In genomic region chr9:69174645-69175487, GRCh38 we compare ENCODE assay signal across 8 cellular contexts. TPM values are rescaled to one million over a fixed set of nuclear protein-coding genes. Genes with fewer than 3 reads are reported as not detected.
DNase-seq lines count a peak whose midpoint lies in the region; ATAC-seq and TF ChIP-seq lines count a peak whose summit lies in the region.

No MANE protein-coding gene starts in this region.

- H3K4me1 Mint-ChIP-seq in activated naive CD8-positive, alpha-beta T cell treated with anti-CD3 and anti-CD28 coated beads, Interleukin-2, amount 10 ng/mL, durations not matched to agents 7 days and 5 days: peaks cover 20% of the 10 kb centered on the region

- no peak overlapping the region for H3K27ac Mint-ChIP-seq in activated naive CD8-positive, alpha-beta T cell treated with anti-CD3 and anti-CD28 coated beads, Interleukin-2, amount 10 ng/mL, durations not matched to agents 7 days and 5 days

- H3K27me3 Mint-ChIP-seq in activated naive CD8-positive, alpha-beta T cell treated with anti-CD3 and anti-CD28 coated beads, Interleukin-2, amount 10 ng/mL, durations not matched to agents 7 days and 5 days: peaks cover 54% of the 10 kb centered on the region

- TF ChIP-seq POLR2A in prostate gland (IDR thresholded peaks at IDR 0.05): no peak

- H3K27ac ChIP-seq in heart right ventricle (peak overlapping the region; percentile 82 to 94 (median 89)), prostate gland (peak overlapping the region; percentile 39 to 55)

- H3K27me3 ChIP-seq in heart right ventricle: no peaks in the 10 kb centered on the region
- H3K27me3 ChIP-seq in prostate gland (replicated peaks; ENCODE audit: insufficient read depth): no peaks in the 10 kb centered on the region

- TF ChIP-seq CTCF in AG10803 (conservative IDR thresholded peaks at IDR 0.05; ENCODE audit: low read length) (no peak), heart right ventricle (IDR thresholded peaks at IDR 0.05) (no peak), prostate gland (IDR thresholded peaks at IDR 0.05) (no peak)

- peak overlapping the region; percentile 79 for H3K4me3 Mint-ChIP-seq in activated naive CD8-positive, alpha-beta T cell treated with anti-CD3 and anti-CD28 coated beads, Interleukin-2, amount 10 ng/mL, durations not matched to agents 7 days and 5 days

- ATAC-seq in GM18511 (IDR thresholded peaks at IDR 0.05; ENCODE audit: unreplicated experiment) (peak; percentile 56), HG02884 (IDR thresholded peaks at IDR 0.05; ENCODE audit: unreplicated experiment) (peak; percentile 44), heart right ventricle (peak; percentile 23 to 68 (median 60))
- peak; percentile 24 for ATAC-seq in activated naive CD8-positive, alpha-beta T cell treated with anti-CD3 and anti-CD28 coated beads, Interleukin-2, amount 10 ng/mL, durations not matched to agents 7 days and 5 days (ENCODE audit: low read depth)

- POLR2A ChIA-PET in activated naive CD8-positive, alpha-beta T cell treated with anti-CD3 and anti-CD28 coated beads, Interleukin-2, amount 10 ng/mL, durations not matched to agents 7 days and 5 days (lab: Charles Lee): no interaction called here

- no peaks in the 10 kb centered on the region for H3K9me3 Mint-ChIP-seq in activated naive CD8-positive, alpha-beta T cell treated with anti-CD3 and anti-CD28 coated beads, Interleukin-2, amount 10 ng/mL, durations not matched to agents 7 days and 5 days

- H3K36me3 ChIP-seq in heart right ventricle: no peaks in the 10 kb centered on the region
- no peaks in the 10 kb centered on the region for H3K36me3 ChIP-seq in prostate gland

- H3K4me3 ChIP-seq in AG10803 (ENCODE audit: low read length) (peak overlapping the region; percentile 80), heart right ventricle (peak overlapping the region; percentile 69 to 88 (median 82)), prostate gland (peak overlapping the region; percentile 44 to 45)

- intact Hi-C loops in heart right ventricle (cut with DNase I) (loop anchor here in 4 of 10 donors (5.0 kb wide), 2 partner anchors 43 to 53 kb away; no protein-coding TSS in a partner anchor), prostate gland (cut with DNase I) (no loop called here)

- 8 to 9% methylated on average over 19 of the region's 19 CpGs for WGBS in heart right ventricle, 2 donors
- 26% methylated on average over 19 of the region's 19 CpGs for WGBS in prostate gland

- DNase-seq in AG10803 (ENCODE audit: low read depth) (peak; percentile 96), NCI-H524 (lab: John Stamatoyannopoulos, UW) (peak; percentile 49 to 67), heart right ventricle (peak in 1 of 2 donors; percentile 60), prostate gland (ENCODE audit: low spot score) (no peak), NCI-H2029 (lab: John Stamatoyannopoulos, UW) (no peak)
- no peak for DNase-seq in activated naive CD8-positive, alpha-beta T cell treated with anti-CD3 and anti-CD28 coated beads, Interleukin-2, amount 10 ng/mL, durations not matched to agents 7 days and 5 days

- H3K36me3 Mint-ChIP-seq in activated naive CD8-positive, alpha-beta T cell treated with anti-CD3 and anti-CD28 coated beads, Interleukin-2, amount 10 ng/mL, durations not matched to agents 7 days and 5 days: no peaks in the 10 kb centered on the region

- H3K4me1 ChIP-seq in heart right ventricle (peaks cover 3 to 86% (median 64%) of the 10 kb centered on the region in 9 donors), prostate gland (replicated peaks) (no peaks in the 10 kb centered on the region)

- H3K9me3 ChIP-seq in heart right ventricle (no peaks in the 10 kb centered on the region), prostate gland (no peaks in the 10 kb centered on the region)

RNA-seq across cellular contexts. Expression of gene TJP2, which starts 0.8 kb away (rescaled TPM):
- 1 to 10 TPM; 2.1 to 3.2 TPM for total RNA-seq in activated naive CD8-positive, alpha-beta T cell treated with anti-CD3 and anti-CD28 coated beads, Interleukin-2, amount 10 ng/mL, durations not matched to agents 7 days and 5 days
- 100 to 1,000 TPM in 3 of 10 donors, 10 to 100 TPM in 7; 67.8 to 117 (median 87.4) TPM for total RNA-seq in heart right ventricle
- 10 to 100 TPM; 24.2 to 36.1 TPM for polyA plus RNA-seq in heart right ventricle
- 100 to 1,000 TPM; 117 to 166 TPM for total RNA-seq in prostate gland

Comparison
In these comparisons a context has a peak if more than half of its experiments do, and no peak if none do; other contexts are left out.
1. DNase-seq: peak in AG10803 (single experiment) and NCI-H524 (2 of 2); none in activated naive CD8-positive, alpha-beta T cell treated with anti-CD3 and anti-CD28 coated beads, Interleukin-2, amount 10 ng/mL, durations not matched to agents 7 days and 5 days (single experiment), prostate gland (single experiment) and NCI-H2029 (single experiment).
2. RNA of gene TJP2, which starts 0.8 kb away (total RNA-seq): 117 to 166 TPM in prostate gland and 67.8 to 117 TPM in heart right ventricle; 2.1 to 3.2 TPM in activated naive CD8-positive, alpha-beta T cell treated with anti-CD3 and anti-CD28 coated beads, Interleukin-2, amount 10 ng/mL, durations not matched to agents 7 days and 5 days; every median in the first group is over 10 times any median in the second.
3. Peak in every context shown above with its lines, with median percentiles within 50 percentile points of each other: H3K4me3 ChIP-seq and ATAC-seq.